22 cellular contexts compared by ENCODE assay signal in genomic region chr7:155147624-155148023, GRCh38.
"Had no signal": no experiment of that assay in that cellular context is flagged by ENCODE, and none has a peak within 500 bp of the region (broad histone marks: within the 10 kb centered on the region; RNA-seq: fewer than 3 reads in every experiment).

No MANE protein-coding gene starts in this region.

- H3K27ac ChIP-seq: colonic mucosa, esophagus squamous epithelium, gastrocnemius medialis, heart right ventricle, left lung, lower lobe of right lung had no signal

- H3K4me3 Mint-ChIP-seq: dendritic cell treated with granulocyte-macrophage colony-stimulating factor and Interleukin-4, amounts not matched to agents 40 ng/mL and 50 ng/mL, for 4 days; effector memory CD8-positive, alpha-beta T cell; endodermal cell; mesothelial cell of epicardium; naive thymus-derived CD4-positive, alpha-beta T cell; natural killer cell had no signal

- ATAC-seq: effector memory CD8-positive, alpha-beta T cell; gastrocnemius medialis; heart right ventricle; left cardiac atrium; left lung; left ventricle myocardium superior; lower lobe of right lung; mucosa of descending colon; naive thymus-derived CD4-positive, alpha-beta T cell; natural killer cell had no signal

- H3K4me1 Mint-ChIP-seq: endodermal cell; mesothelial cell of epicardium; naive thymus-derived CD4-positive, alpha-beta T cell; natural killer cell had no signal

- H3K27me3 ChIP-seq: colonic mucosa, gastrocnemius medialis had no signal

- H3K36me3 Mint-ChIP-seq: mesothelial cell of epicardium; naive thymus-derived CD4-positive, alpha-beta T cell; natural killer cell had no signal

- H3K36me3 ChIP-seq: colonic mucosa, esophagus squamous epithelium, gastrocnemius medialis, heart right ventricle, left lung, lower lobe of right lung had no signal

- DNase-seq: colonic mucosa; cortex of kidney; effector CD8-positive, alpha-beta T cell; effector memory CD8-positive, alpha-beta T cell; endodermal cell; esophagus squamous epithelium; foreskin fibroblast; foreskin melanocyte; gastrocnemius medialis; glutamatergic neuron; heart right ventricle; hippocampal formation; left cardiac atrium; left lung; left ventricle myocardium superior; lower lobe of right lung; mesenchymal stem cell; mucosa of descending colon; naive thymus-derived CD4-positive, alpha-beta T cell; natural killer cell had no signal

- H3K9me3 ChIP-seq: colonic mucosa, esophagus squamous epithelium, gastrocnemius medialis, heart right ventricle, lower lobe of right lung had no signal

- H3K4me1 ChIP-seq: colonic mucosa, esophagus squamous epithelium, gastrocnemius medialis, heart right ventricle, left lung, lower lobe of right lung had no signal

- H3K27ac Mint-ChIP-seq: dendritic cell treated with granulocyte-macrophage colony-stimulating factor and Interleukin-4, amounts not matched to agents 40 ng/mL and 50 ng/mL, for 4 days; effector memory CD8-positive, alpha-beta T cell; endodermal cell; mesothelial cell of epicardium; naive thymus-derived CD4-positive, alpha-beta T cell; natural killer cell had no signal

- H3K4me3 ChIP-seq: colonic mucosa, esophagus squamous epithelium, gastrocnemius medialis, heart right ventricle, left lung, lower lobe of right lung, mucosa of descending colon had no signal

- H3K9me3 Mint-ChIP-seq: dendritic cell treated with granulocyte-macrophage colony-stimulating factor and Interleukin-4, amounts not matched to agents 40 ng/mL and 50 ng/mL, for 4 days; effector memory CD8-positive, alpha-beta T cell; natural killer cell had no signal
